ENCODE assay signal across 21 cellular contexts in genomic region chr7:155327590-155328320, GRCh38. TPM values are rescaled to one million over a fixed set of nuclear protein-coding genes. Genes with fewer than 3 reads are reported as not detected.
DNase-seq lines count a peak whose midpoint lies in the region; TF ChIP-seq lines count a peak whose summit lies in the region.
"Had no signal": no experiment of that assay in that cellular context is flagged by ENCODE, and none has a peak within 500 bp of the region (broad histone marks: within the 10 kb centered on the region; RNA-seq: fewer than 3 reads in every experiment).

No MANE protein-coding gene starts in this region.

- H3K14ac ChIP-seq in neuronal stem cell (ENCODE audit: low read length): peak overlapping the region; percentile 65

- H4K91ac ChIP-seq in neuronal stem cell (ENCODE audit: low read depth, low read length, poor library complexity): no peak overlapping the region

- H2BK15ac ChIP-seq in neuronal stem cell (ENCODE audit: low read length): peak overlapping the region; percentile 52

- no peak overlapping the region for H3K4me3 Mint-ChIP-seq in T-helper 2 cell treated with Interferon-gamma antibody and Interleukin-4, amounts not matched to agents 5 μg/mL and 100 μg/mL, for 36 hours
- no peak overlapping the region for H3K4me3 Mint-ChIP-seq in chondrocyte (ENCODE audit: unreplicated experiment)
- H3K4me3 Mint-ChIP-seq: CD14-positive monocyte, H9 had no signal

- peak overlapping the region; percentile 62 for H3K23ac ChIP-seq in neuronal stem cell (ENCODE audit: low read depth, low read length, poor library complexity)

- no CpG with 5 or more reads among the region's 13 CpGs for WGBS in neuronal stem cell (ENCODE audit: extremely low coverage in 2 of 2, insufficient read length in 2 of 2, insufficient replicate concordance in 1 of 2), 2 donors

- peaks cover 0 to 7% of the 10 kb centered on the region in 2 donors for H3K9me3 ChIP-seq in neuronal stem cell (replicated peaks in 1 of 2; ENCODE audit: control insufficient read depth in 2 of 2, insufficient read depth in 1 of 2, low read depth in 1 of 2, low read length in 2 of 2)

- no peak overlapping the region for H2BK5ac ChIP-seq in neuronal stem cell (ENCODE audit: low read length)

- H3K18ac ChIP-seq in neuronal stem cell (ENCODE audit: low read length): peak overlapping the region; percentile 86

- no peak overlapping the region for H3K4me3 ChIP-seq in neuronal stem cell (ENCODE audit: low read length in 2 of 2)

- no peaks in the 10 kb centered on the region for H3K4me1 Mint-ChIP-seq in T-helper 2 cell treated with Interferon-gamma antibody and Interleukin-4, amounts not matched to agents 5 μg/mL and 100 μg/mL, for 36 hours (ENCODE audit: low read depth)
- no peaks in the 10 kb centered on the region for H3K4me1 Mint-ChIP-seq in chondrocyte (ENCODE audit: low read depth)
- H3K4me1 Mint-ChIP-seq: CD14-positive monocyte, H9 had no signal

- H3K9ac ChIP-seq in neuronal stem cell (ENCODE audit: low read depth, low read length, poor library complexity): no peak overlapping the region

- no peaks in the 10 kb centered on the region for H3K36me3 Mint-ChIP-seq in T-helper 2 cell treated with Interferon-gamma antibody and Interleukin-4, amounts not matched to agents 5 μg/mL and 100 μg/mL, for 36 hours (ENCODE audit: low read depth)
- peaks cover 2% of the 10 kb centered on the region for H3K36me3 Mint-ChIP-seq in chondrocyte (ENCODE audit: low read depth)
- H3K36me3 Mint-ChIP-seq: CD14-positive monocyte had no signal

- no peak overlapping the region for H2AFZ ChIP-seq in neuronal stem cell (ENCODE audit: low read length)

- H3K4ac ChIP-seq in neuronal stem cell (ENCODE audit: low read length): no peak overlapping the region

- no peak overlapping the region for H2BK120ac ChIP-seq in neuronal stem cell (ENCODE audit: low read depth, low read length)

- peaks cover 23% of the 10 kb centered on the region for H3K9me3 Mint-ChIP-seq in T-helper 2 cell treated with Interferon-gamma antibody and Interleukin-4, amounts not matched to agents 5 μg/mL and 100 μg/mL, for 36 hours
- peaks cover 4% of the 10 kb centered on the region for H3K9me3 Mint-ChIP-seq in chondrocyte (ENCODE audit: low read depth)
- H3K9me3 Mint-ChIP-seq: H9 had no signal

- H3K36me3 ChIP-seq in neuronal stem cell (replicated peaks in 1 of 2; ENCODE audit: control insufficient read depth in 2 of 2, insufficient read depth in 2 of 2, low read length in 2 of 2): no peaks in the 10 kb centered on the region

- TF ChIP-seq CTCF in chondrocyte (IDR thresholded peaks at IDR 0.05): no peak

- H3K27ac ChIP-seq in neuronal stem cell (replicated peaks; ENCODE audit: low read length): no peak overlapping the region
- H3K27ac ChIP-seq: 22Rv1 had no signal

- H3K79me1 ChIP-seq in neuronal stem cell (ENCODE audit: low read depth, low read length): no peaks in the 10 kb centered on the region

- H3K27me3 ChIP-seq in neuronal stem cell (ENCODE audit: control insufficient read depth in 3 of 3, insufficient read depth in 3 of 3, low read depth in 1 of 3, low read length in 3 of 3): peaks cover 0 to 29% (median 0%) of the 10 kb centered on the region in 3 experiments

- no peak for DNase-seq in T-helper 2 cell treated with Interferon-gamma antibody and Interleukin-4, amounts not matched to agents 5 μg/mL and 100 μg/mL, for 36 hours (ENCODE audit: low spot score)
- DNase-seq in T-helper 2 cell (no peak), chondrocyte (ENCODE audit: low spot score) (peak; percentile 87), neuronal stem cell (ENCODE audit: low spot score) (no peak), ureter (ENCODE audit: low spot score) (peak; percentile 41), mucosa of gallbladder (ENCODE audit: low spot score) (no peak), retina (no peak), cerebellar nuclear complex (lab: John Stamatoyannopoulos, UW) (no peak)
- DNase-seq: AML-193, DMS79 treated with DMSO at 0.1 percent for 48 hours, H9, IMR-90, NCI-H1417, NCI-H187, NCI-H2227 treated with DMSO at 0.1 percent for 48 hours, NCI-H524, NCI-H82, OCI-M1, SHP77 had no signal

- peaks cover 21% of the 10 kb centered on the region for H3K27me3 Mint-ChIP-seq in T-helper 2 cell treated with Interferon-gamma antibody and Interleukin-4, amounts not matched to agents 5 μg/mL and 100 μg/mL, for 36 hours (ENCODE audit: low read depth)
- peaks cover 32% of the 10 kb centered on the region for H3K27me3 Mint-ChIP-seq in chondrocyte (ENCODE audit: low read depth)

- H2BK12ac ChIP-seq in neuronal stem cell (ENCODE audit: low read length): peak overlapping the region; percentile 30

- H4K8ac ChIP-seq in neuronal stem cell (ENCODE audit: low read depth, low read length): peak overlapping the region; percentile 23

- no peaks in the 10 kb centered on the region for H3K4me1 ChIP-seq in neuronal stem cell (ENCODE audit: control insufficient read depth in 2 of 2, insufficient read depth in 1 of 2, low read depth in 1 of 2, low read length in 2 of 2)

- peak overlapping the region; percentile 31 for H3K27ac Mint-ChIP-seq in T-helper 2 cell treated with Interferon-gamma antibody and Interleukin-4, amounts not matched to agents 5 μg/mL and 100 μg/mL, for 36 hours
- no peak overlapping the region for H3K27ac Mint-ChIP-seq in chondrocyte (ENCODE audit: unreplicated experiment)
- H3K27ac Mint-ChIP-seq: CD14-positive monocyte, H9 had no signal

- no peak overlapping the region for H3K4me2 ChIP-seq in neuronal stem cell (ENCODE audit: insufficient read depth, low read length, poor library complexity, severe bottlenecking)

- H2AK5ac ChIP-seq in neuronal stem cell (ENCODE audit: low read depth, low read length): peak overlapping the region; percentile 85

RNA-seq across cellular contexts. Expression of gene INSIG1, which starts 30.1 kb away (rescaled TPM):
- total RNA-seq in chondrocyte (21.3 to 33.7 TPM (median 31.8 TPM) in 3 replicates), ureter (41.6 TPM), mucosa of gallbladder (256 TPM)
- 183 TPM for polyA plus RNA-seq in neuronal stem cell (2013, experiment 1 of 2)
- 199 TPM for polyA plus RNA-seq in neuronal stem cell (2013, experiment 2 of 2)

Comparison
In these comparisons a context has a peak if more than half of its experiments do, and no peak if none do; other contexts are left out.
1. DNase-seq: peak in chondrocyte (single experiment) and ureter (single experiment); none in T-helper 2 cell treated with Interferon-gamma antibody and Interleukin-4, amounts not matched to agents 5 μg/mL and 100 μg/mL, for 36 hours (single experiment), T-helper 2 cell (0 of 5), neuronal stem cell (single experiment), mucosa of gallbladder (single experiment), retina (single experiment) and cerebellar nuclear complex (0 of 2).